ENCODE assay signal across 18 cellular contexts in genomic region chr20:57801581-57801980, GRCh38.
"Had no signal": no experiment of that assay in that cellular context is flagged by ENCODE, and none has a peak within 500 bp of the region (broad histone marks: within the 10 kb centered on the region; RNA-seq: fewer than 3 reads in every experiment).

No MANE protein-coding gene starts in this region.

- ATAC-seq: left lobe of liver; mucosa of descending colon; natural killer cell treated with Interleukin-12 subunit alpha and Interleukin-12 subunit beta and Interleukin-15 and Interleukin-18, amount 100 ng/mL, for 72 hours; psoas muscle; right cardiac atrium; stimulated activated effector memory CD8-positive, alpha-beta T cell treated with anti-CD3 and anti-CD28 coated beads, Interleukin-12 subunit alpha, Interleukin-12 subunit beta, amount 100 ng/mL, for 72 hours; stimulated activated naive CD8-positive, alpha-beta T cell treated with anti-CD3 and anti-CD28 coated beads, Interleukin-15, Interleukin-2, amounts not matched to agents 100 U/mL and 50 U/mL, for 24 hours had no signal

- DNase-seq: dorsolateral prefrontal cortex; effector CD4-positive, alpha-beta T cell; hypothalamus; mesenchymal stem cell; mucosa of descending colon; naive B cell; psoas muscle; right cardiac atrium; sigmoid colon; stimulated activated CD4-positive, alpha-beta T cell treated with anti-CD3 and anti-CD28 coated beads, Interleukin-2, amount 100 ng/mL, for 24 hours; stimulated activated CD4-positive, alpha-beta T cell treated with anti-CD3 and anti-CD28 coated beads, Interleukin-4, amount 100 ng/mL, for 24 hours; stimulated activated naive CD8-positive, alpha-beta T cell treated with anti-CD3 and anti-CD28 coated beads, Interleukin-15, Interleukin-2, amounts not matched to agents 100 U/mL and 50 U/mL, for 24 hours; substantia nigra; testis; tibial artery had no signal
